Comparison of ENCODE assay signal across 8 cellular contexts in genomic region chr3:129184784-129185542, GRCh38. TPM values are rescaled to one million over a fixed set of nuclear protein-coding genes. Genes with fewer than 3 reads are reported as not detected.
A peak's percentile ranks its signal among the peaks of the same experiment; 100 is the strongest.
DNase-seq lines count a peak whose midpoint lies in the region; ATAC-seq and TF ChIP-seq lines count a peak whose summit lies in the region.
"Not testable (repeated sequence)": the region's sequence is repeated elsewhere in the genome, so short reads cannot be mapped to it uniquely, and the experiment has no call there.

No MANE protein-coding gene starts in this region.

- H3F3A ChIP-seq in GM23338 (replicated peaks; ENCODE audit: low read depth): not testable (repeated sequence)

- POLR2A ChIA-PET in A673 (lab: Charles Lee; ENCODE audit: low non-redundant PET); Panc1 (lab: Charles Lee): not testable (repeated sequence)
- POLR2A ChIA-PET in naive thymus-derived CD8-positive, alpha-beta T cell (lab: Charles Lee): interaction anchor here (1.1 to 2.9 kb wide), 8 partner anchors 30 to 215 kb away, joined by 3 to 16 read pairs (median 6); partner anchors contain the start of genes COPG1 and RAB43

- peaks cover 15% of the 10 kb centered on the region for H3K4me1 Mint-ChIP-seq in GM23338
- peaks cover 27% of the 10 kb centered on the region for H3K4me1 Mint-ChIP-seq in activated T-helper 1 cell treated with anti-CD3 and anti-CD28 coated beads, Interleukin-12 subunit alpha, Interleukin-12 subunit beta, Interleukin-2, Interleukin-4 antibody, amounts not matched to agents 30 ng/mL and 10 ng/mL and 1 ng/mL, durations not matched to agents 14 hours and 24 hours and 36 hours (ENCODE audit: low read depth)
- peaks cover 13 to 38% (median 28%) of the 10 kb centered on the region in 4 donors for H3K4me1 Mint-ChIP-seq in naive thymus-derived CD8-positive, alpha-beta T cell

- H3K27ac ChIP-seq in A673 (ENCODE audit: low read depth, low read length, poor library complexity, severe bottlenecking): peak overlapping the region; percentile 98
- not testable (repeated sequence) for H3K27ac ChIP-seq in GM23338 (ENCODE audit: low read depth)
- H3K27ac ChIP-seq in Panc1 (ENCODE audit: low read length): peak overlapping the region; percentile 98
- peak overlapping the region in 1 of 2 donors; percentile 99 for H3K27ac ChIP-seq in coronary artery
- peak overlapping the region; percentile 56 for H3K27ac ChIP-seq in right cardiac atrium (ENCODE audit: low read length)
- peak overlapping the region in 7 of 8 donors; percentile 96 to 100 (median 98) for H3K27ac ChIP-seq in spleen

- CTCF ChIA-PET in A673 (lab: Charles Lee); Panc1 (lab: Charles Lee): not testable (repeated sequence)

- 85% methylated on average over 20 of the region's 20 CpGs for WGBS in right cardiac atrium
- WGBS in spleen, 5 donors: 74 to 88% (median 80%) methylated on average over 20 of the region's 20 CpGs

- peak overlapping the region; percentile 95 for H3K4me3 Mint-ChIP-seq in GM23338
- peak overlapping the region; percentile 97 for H3K4me3 Mint-ChIP-seq in activated T-helper 1 cell treated with anti-CD3 and anti-CD28 coated beads, Interleukin-12 subunit alpha, Interleukin-12 subunit beta, Interleukin-2, Interleukin-4 antibody, amounts not matched to agents 30 ng/mL and 10 ng/mL and 1 ng/mL, durations not matched to agents 14 hours and 24 hours and 36 hours
- peak overlapping the region; percentile 33 to 99 (median 96) for H3K4me3 Mint-ChIP-seq in naive thymus-derived CD8-positive, alpha-beta T cell

- BruUV-seq in A673 (replicated peaks; lab: Mats Ljungman, UMichigan); Panc1 (replicated peaks; lab: Mats Ljungman, UMichigan): not testable (repeated sequence)

- peaks cover 32% of the 10 kb centered on the region for H3K36me3 Mint-ChIP-seq in GM23338 (ENCODE audit: low read depth)
- peaks cover 27% of the 10 kb centered on the region for H3K36me3 Mint-ChIP-seq in activated T-helper 1 cell treated with anti-CD3 and anti-CD28 coated beads, Interleukin-12 subunit alpha, Interleukin-12 subunit beta, Interleukin-2, Interleukin-4 antibody, amounts not matched to agents 30 ng/mL and 10 ng/mL and 1 ng/mL, durations not matched to agents 14 hours and 24 hours and 36 hours (ENCODE audit: low read depth)
- H3K36me3 Mint-ChIP-seq in naive thymus-derived CD8-positive, alpha-beta T cell: peaks cover 5 to 25% (median 7%) of the 10 kb centered on the region in 3 donors

- H3K27me3 ChIP-seq in A673 (replicated peaks; ENCODE audit: insufficient read depth, low read depth, low read length, poor library complexity); GM23338 (ENCODE audit: insufficient read depth); Panc1 (ENCODE audit: control insufficient read depth, insufficient read depth, low read length); right cardiac atrium (ENCODE audit: control insufficient read depth, insufficient read depth); spleen (replicated peaks in 1 of 7): not testable (repeated sequence)

- H3K4me1 ChIP-seq in A673 (ENCODE audit: insufficient read depth, low read length, poor library complexity, severe bottlenecking) (peaks cover 24% of the 10 kb centered on the region), GM23338 (ENCODE audit: insufficient read depth) (peaks cover 20% of the 10 kb centered on the region), Panc1 (ENCODE audit: control insufficient read depth, insufficient read depth, low read length) (peaks cover 19% of the 10 kb centered on the region), spleen (peaks cover 32 to 66% (median 41%) of the 10 kb centered on the region in 6 donors)
- not testable (repeated sequence) for H3K4me1 ChIP-seq in right cardiac atrium (ENCODE audit: control insufficient read depth, insufficient read depth, low read length)

- H3K9me2 ChIP-seq in GM23338 (ENCODE audit: insufficient read depth): not testable (repeated sequence)

- H2AFZ ChIP-seq in GM23338: not testable (repeated sequence)

- ATAC-seq in GM23338; Panc1; right cardiac atrium; naive thymus-derived CD8-positive, alpha-beta T cell: not testable (repeated sequence)

- not testable (repeated sequence) for TF ChIP-seq CTCF in A673 (conservative IDR thresholded peaks at IDR 0.05; ENCODE audit: low read depth, low read length); GM23338 (conservative IDR thresholded peaks at IDR 0.05; ENCODE audit: low read depth in 2 of 2); Panc1 (IDR thresholded peaks at IDR 0.05); coronary artery (IDR thresholded peaks at IDR 0.05); spleen (IDR thresholded peaks at IDR 0.05 in 8 of 11, conservative IDR thresholded peaks at IDR 0.05 in 3 of 11)

- H3K79me2 ChIP-seq in GM23338 (replicated peaks; ENCODE audit: insufficient read depth): peaks cover 49% of the 10 kb centered on the region

- H3K36me3 ChIP-seq in A673 (ENCODE audit: insufficient read depth, low read length, poor library complexity, severe bottlenecking); GM23338 (ENCODE audit: insufficient read depth); spleen: not testable (repeated sequence)
- peaks cover 12% of the 10 kb centered on the region for H3K36me3 ChIP-seq in Panc1 (ENCODE audit: control insufficient read depth, insufficient read depth, low read length)

- in situ Hi-C loops in Panc1 (cut with HindIII; ENCODE audit: low pct_unique_long_range_greater_than_20kb, low sequenced_read_pairs): not testable (repeated sequence)

- TF ChIP-seq POLR2A in spleen (IDR thresholded peaks at IDR 0.05): not testable (repeated sequence)

- not testable (repeated sequence) for H3K9me3 Mint-ChIP-seq in GM23338; activated T-helper 1 cell treated with anti-CD3 and anti-CD28 coated beads, Interleukin-12 subunit alpha, Interleukin-12 subunit beta, Interleukin-2, Interleukin-4 antibody, amounts not matched to agents 30 ng/mL and 10 ng/mL and 1 ng/mL, durations not matched to agents 14 hours and 24 hours and 36 hours; naive thymus-derived CD8-positive, alpha-beta T cell

- H3K9me3 ChIP-seq in A673 (ENCODE audit: low read depth, low read length, poor library complexity, severe bottlenecking); Panc1 (ENCODE audit: control insufficient read depth, insufficient read depth, low read depth, low read length); right cardiac atrium (ENCODE audit: control insufficient read depth, low read length); spleen: not testable (repeated sequence)

- not testable (repeated sequence) for H4K20me1 ChIP-seq in GM23338 (replicated peaks; ENCODE audit: insufficient read depth)

- H3K27me3 Mint-ChIP-seq in GM23338 (ENCODE audit: insufficient read depth, low read depth, poor library complexity); activated T-helper 1 cell treated with anti-CD3 and anti-CD28 coated beads, Interleukin-12 subunit alpha, Interleukin-12 subunit beta, Interleukin-2, Interleukin-4 antibody, amounts not matched to agents 30 ng/mL and 10 ng/mL and 1 ng/mL, durations not matched to agents 14 hours and 24 hours and 36 hours (ENCODE audit: insufficient read depth); naive thymus-derived CD8-positive, alpha-beta T cell: not testable (repeated sequence)

- H3K4me3 ChIP-seq in A673 (ENCODE audit: low read depth, low read length, poor library complexity, severe bottlenecking) (peak overlapping the region; percentile 64), GM23338 (peak overlapping the region; percentile 64), Panc1 (ENCODE audit: low read depth in 2 of 2, low read length in 2 of 2) (peak overlapping the region; percentile 76), coronary artery (peak overlapping the region; percentile 88), right cardiac atrium (ENCODE audit: low read length) (peak overlapping the region; percentile 80), spleen (peak overlapping the region in 5 of 8 donors; percentile 77 to 100 (median 87))

- not testable (repeated sequence) for H3K27ac Mint-ChIP-seq in GM23338; activated T-helper 1 cell treated with anti-CD3 and anti-CD28 coated beads, Interleukin-12 subunit alpha, Interleukin-12 subunit beta, Interleukin-2, Interleukin-4 antibody, amounts not matched to agents 30 ng/mL and 10 ng/mL and 1 ng/mL, durations not matched to agents 14 hours and 24 hours and 36 hours
- peak overlapping the region; percentile 19 to 100 (median 98) for H3K27ac Mint-ChIP-seq in naive thymus-derived CD8-positive, alpha-beta T cell

- peak overlapping the region; percentile 82 for H3K4me2 ChIP-seq in GM23338

- DNase-seq in A673 (ENCODE audit: low spot score); GM23338 (ENCODE audit: low spot score); Panc1 (ENCODE audit: low read depth, low spot score); activated T-helper 1 cell treated with anti-CD3 and anti-CD28 coated beads, Interleukin-12 subunit alpha, Interleukin-12 subunit beta, Interleukin-2, Interleukin-4 antibody, amounts not matched to agents 30 ng/mL and 10 ng/mL and 1 ng/mL, durations not matched to agents 14 hours and 24 hours and 36 hours (ENCODE audit: low spot score); coronary artery (ENCODE audit: low spot score); right cardiac atrium; naive thymus-derived CD8-positive, alpha-beta T cell; spleen: not testable (repeated sequence)

- intact Hi-C loops in A673 (cut with micrococcal nuclease; ENCODE audit: unreplicated experiment): loop anchor here (5.0 kb wide), 1 partner anchor 62 kb away; the partner anchor contains the start of gene COPG1
- intact Hi-C loops in Panc1 (cut with micrococcal nuclease; ENCODE audit: unreplicated experiment): loop anchor here (5.0 kb wide), 2 partner anchors 42 to 62 kb away; partner anchors contain the start of gene COPG1
- intact Hi-C loops in activated T-helper 1 cell treated with anti-CD3 and anti-CD28 coated beads, Interleukin-12 subunit alpha, Interleukin-12 subunit beta, Interleukin-2, Interleukin-4 antibody, amounts not matched to agents 30 ng/mL and 10 ng/mL and 1 ng/mL, durations not matched to agents 14 hours and 24 hours and 36 hours (cut with micrococcal nuclease): loop anchor here (1.0 to 5.0 kb wide), 8 partner anchors 24 to 1707 kb away; partner anchors contain the start of genes ACAD9, ATP2C1, COPG1 and ISY1
- intact Hi-C loops in right cardiac atrium (cut with DNase I): loop anchor here in 3 of 4 donors (5.0 kb wide), 2 partner anchors 42 to 62 kb away; partner anchors contain the start of gene COPG1 (in 1 of the 3)
- intact Hi-C loops in spleen (cut with DNase I; ENCODE audit: low total_unique reads): not testable (repeated sequence)

RNA-seq across cellular contexts. Expression of gene CNBP, which starts 1.3 kb away (rescaled TPM):
- total RNA-seq in A673 (2021) (396 and 438 TPM in 2 replicates), Panc1 (2021; ENCODE audit: unreplicated experiment) (355 TPM), right cardiac atrium (100 to 1,000 TPM; 368 to 537 (median 429) TPM), spleen (100 to 1,000 TPM; 252 to 420 (median 279) TPM)
- total RNA-seq in GM23338 (2014; rRNA removed; shearing (Covaris generic)): 341 and 348 TPM in 2 replicates
- polyA plus RNA-seq in GM23338 (2016; fragmentation: Nextera tagmentation; extraction: Ambion mirVana) (375 and 444 TPM in 2 replicates), right cardiac atrium (453 TPM), spleen (100 to 1,000 TPM; 301 to 360 (median 324) TPM)
- 390 TPM for polyA plus RNA-seq in Panc1 (2012; ENCODE audit: insufficient read length)
- 408 and 425 TPM in 2 replicates for total RNA-seq in activated T-helper 1 cell treated with anti-CD3 and anti-CD28 coated beads, Interleukin-12 subunit alpha, Interleukin-12 subunit beta, Interleukin-2, Interleukin-4 antibody, amounts not matched to agents 30 ng/mL and 10 ng/mL and 1 ng/mL, durations not matched to agents 14 hours and 24 hours and 36 hours
- total RNA-seq in naive thymus-derived CD8-positive, alpha-beta T cell: 100 to 1,000 TPM; 403 to 421 TPM
- polyA plus RNA-seq in naive thymus-derived CD8-positive, alpha-beta T cell: 100 to 1,000 TPM; 843 to 960 (median 927) TPM

RNA-seq across cellular contexts. Expression of gene ISY1, which starts 24.1 kb away (rescaled TPM):
- total RNA-seq in A673 (2021) (46.2 and 49.8 TPM in 2 replicates), Panc1 (2021; ENCODE audit: unreplicated experiment) (45.7 TPM), right cardiac atrium (10 to 100 TPM; 22.7 to 30.6 (median 27.3) TPM), spleen (10 to 100 TPM; 21.4 to 33.8 (median 30.0) TPM)
- total RNA-seq in GM23338 (2014; rRNA removed; shearing (Covaris generic)): 10.0 and 11.3 TPM in 2 replicates
- polyA plus RNA-seq in GM23338 (2016; fragmentation: Nextera tagmentation; extraction: Ambion mirVana) (20.2 and 23.6 TPM in 2 replicates), right cardiac atrium (17.4 TPM), spleen (10 to 100 TPM; 22.2 to 29.8 (median 25.2) TPM)
- polyA plus RNA-seq in Panc1 (2012; ENCODE audit: insufficient read length): 53.6 TPM
- total RNA-seq in activated T-helper 1 cell treated with anti-CD3 and anti-CD28 coated beads, Interleukin-12 subunit alpha, Interleukin-12 subunit beta, Interleukin-2, Interleukin-4 antibody, amounts not matched to agents 30 ng/mL and 10 ng/mL and 1 ng/mL, durations not matched to agents 14 hours and 24 hours and 36 hours: 72.3 and 75.4 TPM in 2 replicates
- total RNA-seq in naive thymus-derived CD8-positive, alpha-beta T cell: 10 to 100 TPM; 47.1 to 47.2 TPM
- polyA plus RNA-seq in naive thymus-derived CD8-positive, alpha-beta T cell: 100 to 1,000 TPM; 101 to 119 (median 107) TPM
